ENCODE assay signal across 17 cellular contexts in the genomic region with DNA sequence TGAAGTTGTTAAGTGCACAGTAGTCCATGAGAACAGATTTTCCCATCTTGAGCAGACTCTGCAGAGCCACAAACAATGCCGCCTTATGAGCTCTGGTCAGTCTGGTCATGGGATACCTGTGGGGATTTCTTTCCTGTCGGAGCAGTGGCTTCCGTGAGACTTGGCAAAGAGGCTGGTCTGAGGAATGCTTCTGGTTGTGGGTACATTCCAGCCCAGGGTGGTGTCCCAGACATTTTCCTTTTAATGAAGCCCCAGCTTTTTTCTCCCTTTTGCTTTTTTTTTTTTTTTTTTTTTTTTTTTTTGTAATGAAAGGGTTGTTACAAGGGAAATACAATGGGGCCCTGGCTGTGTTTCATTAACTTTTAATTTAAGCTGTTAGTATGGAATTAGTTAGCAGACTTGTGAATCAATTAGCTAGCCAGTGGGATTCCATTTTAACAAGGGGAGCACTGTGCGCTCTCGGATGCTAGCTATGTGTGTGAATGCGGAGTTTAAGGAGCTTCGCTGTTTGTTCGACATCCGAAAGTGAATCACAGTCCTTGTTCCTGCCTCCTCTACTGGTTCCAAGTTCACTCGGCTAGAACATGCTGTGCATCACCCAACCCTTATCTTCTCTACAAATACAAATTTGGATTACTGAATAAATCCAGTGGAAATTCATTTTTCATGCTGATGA.
DNase-seq lines count a peak whose midpoint lies in the region; ATAC-seq and TF ChIP-seq lines count a peak whose summit lies in the region.
"Had no signal": no experiment of that assay in that cellular context is flagged by ENCODE, and none has a peak within 500 bp of the region (broad histone marks: within the 10 kb centered on the region; RNA-seq: fewer than 3 reads in every experiment).

No MANE protein-coding gene starts in this region.

- H3K4me3 ChIP-seq in HCT116 (replicated peaks in 1 of 2; ENCODE audit: low read depth in 1 of 2, low read length in 2 of 2) (no peak overlapping the region), body of pancreas (no peak overlapping the region)
- H3K4me3 ChIP-seq in naive thymus-derived CD4-positive, alpha-beta T cell (ENCODE audit: low read length), result no peak overlapping the region

- no peak overlapping the region for H3K9ac ChIP-seq in HCT116 (ENCODE audit: low read length)

- no peak overlapping the region for H3K4me3 Mint-ChIP-seq in naive thymus-derived CD4-positive, alpha-beta T cell
- H3K4me3 Mint-ChIP-seq in activated CD4-positive, alpha-beta T cell treated with anti-CD3 and anti-CD28 coated beads, Interleukin-2, amount 10 ng/mL, durations not matched to agents 7 days and 5 days, result no peak overlapping the region
- H3K4me3 Mint-ChIP-seq: memory B cell had no signal

- intact Hi-C loops in HCT116 (cut with micrococcal nuclease), result no loop called here
- intact Hi-C loops in body of pancreas (cut with DNase I), result no loop called here
- intact Hi-C loops in sciatic nerve (cut with DNase I), result no loop called here
- intact Hi-C loops in naive thymus-derived CD4-positive, alpha-beta T cell (cut with micrococcal nuclease), result no loop called here

- no peak for TF ChIP-seq RAD21 in HCT116 (IDR thresholded peaks at IDR 0.05; ENCODE audit: low read depth)

- 76 to 85% methylated on average over 10 of the region's 10 CpGs for WGBS in body of pancreas, 2 donors

- H3K9me3 ChIP-seq in HCT116 (ENCODE audit: control insufficient read depth in 1 of 2, insufficient read depth in 1 of 2, low read depth in 1 of 2, low read length in 2 of 2), result no peaks in the 10 kb centered on the region
- no peaks in the 10 kb centered on the region for H3K9me3 ChIP-seq in body of pancreas
- no peaks in the 10 kb centered on the region for H3K9me3 ChIP-seq in naive thymus-derived CD4-positive, alpha-beta T cell (ENCODE audit: control insufficient read depth in 2 of 3, low read length in 3 of 3)

- H3K9me2 ChIP-seq in HCT116 (ENCODE audit: insufficient read depth), result no peaks in the 10 kb centered on the region

- TF ChIP-seq POLR2A in HCT116 (IDR thresholded peaks at IDR 0.05; ENCODE audit: borderline replicate concordance, extremely low read depth, insufficient read depth, insufficient read length), result no peak
- TF ChIP-seq POLR2A in body of pancreas (IDR thresholded peaks at IDR 0.05), result no peak

- no peaks in the 10 kb centered on the region for H3K9me3 Mint-ChIP-seq in naive thymus-derived CD4-positive, alpha-beta T cell
- no peaks in the 10 kb centered on the region for H3K9me3 Mint-ChIP-seq in activated CD4-positive, alpha-beta T cell treated with anti-CD3 and anti-CD28 coated beads, Interleukin-2, amount 10 ng/mL, durations not matched to agents 7 days and 5 days
- H3K9me3 Mint-ChIP-seq: memory B cell had no signal

- no TSS peak for BruUV-seq in HCT116 (replicated peaks; lab: Mats Ljungman, UMichigan)

- no peak overlapping the region for H3K27ac Mint-ChIP-seq in naive thymus-derived CD4-positive, alpha-beta T cell
- no peak overlapping the region for H3K27ac Mint-ChIP-seq in activated CD4-positive, alpha-beta T cell treated with anti-CD3 and anti-CD28 coated beads, Interleukin-2, amount 10 ng/mL, durations not matched to agents 7 days and 5 days
- H3K27ac Mint-ChIP-seq: memory B cell had no signal

- H3K27me3 ChIP-seq in HCT116 (ENCODE audit: insufficient read depth, low read length), result no peaks in the 10 kb centered on the region
- peaks cover 0 to 3% of the 10 kb centered on the region in 2 donors for H3K27me3 ChIP-seq in body of pancreas
- no peaks in the 10 kb centered on the region for H3K27me3 ChIP-seq in naive thymus-derived CD4-positive, alpha-beta T cell (ENCODE audit: control insufficient read depth in 2 of 2, insufficient read depth in 2 of 2, low read length in 2 of 2)

- peaks cover 10 to 27% (median 19%) of the 10 kb centered on the region in 5 donors for H3K27me3 Mint-ChIP-seq in naive thymus-derived CD4-positive, alpha-beta T cell
- peaks cover 4% of the 10 kb centered on the region for H3K27me3 Mint-ChIP-seq in activated CD4-positive, alpha-beta T cell treated with anti-CD3 and anti-CD28 coated beads, Interleukin-2, amount 10 ng/mL, durations not matched to agents 7 days and 5 days

- RAD21 ChIA-PET in HCT116 (lab: Charles Lee; ENCODE audit: low non-redundant PET in 1 of 2, low total read pairs in 2 of 2, uncharacterized antibody in 2 of 2, unreplicated experiment in 2 of 2), result no interaction called here

- H3K36me3 Mint-ChIP-seq in naive thymus-derived CD4-positive, alpha-beta T cell, result no peaks in the 10 kb centered on the region
- H3K36me3 Mint-ChIP-seq in activated CD4-positive, alpha-beta T cell treated with anti-CD3 and anti-CD28 coated beads, Interleukin-2, amount 10 ng/mL, durations not matched to agents 7 days and 5 days (ENCODE audit: low read depth), result no peaks in the 10 kb centered on the region
- H3K36me3 Mint-ChIP-seq: memory B cell had no signal

- H3K79me2 ChIP-seq in HCT116 (ENCODE audit: insufficient read depth, low read length), result no peaks in the 10 kb centered on the region; the same call in 1 of the 2 replicates

- peaks cover 23 to 24% of the 10 kb centered on the region in 2 experiments for H3K4me1 ChIP-seq in HCT116 (ENCODE audit: control insufficient read depth in 1 of 2, insufficient read depth in 2 of 2, low read length in 2 of 2)
- no peaks in the 10 kb centered on the region for H3K4me1 ChIP-seq in body of pancreas
- no peaks in the 10 kb centered on the region for H3K4me1 ChIP-seq in naive thymus-derived CD4-positive, alpha-beta T cell (ENCODE audit: control insufficient read depth in 2 of 2, insufficient read depth in 2 of 2, low read length in 2 of 2)

- H2AFZ ChIP-seq in HCT116 (ENCODE audit: low read depth, low read length, poor library complexity, severe bottlenecking), result no peak overlapping the region

- POLR2A ChIA-PET in HCT116 (lab: Charles Lee), result no interaction called here
- POLR2A ChIA-PET in naive thymus-derived CD4-positive, alpha-beta T cell (lab: Charles Lee), result no interaction called here
- POLR2A ChIA-PET in activated CD4-positive, alpha-beta T cell treated with anti-CD3 and anti-CD28 coated beads, Interleukin-2, amount 10 ng/mL, durations not matched to agents 7 days and 5 days (lab: Charles Lee), result no interaction called here

- H3K36me3 ChIP-seq in HCT116 (ENCODE audit: control insufficient read depth in 1 of 2, insufficient read depth in 2 of 2, low read length in 2 of 2) (no peaks in the 10 kb centered on the region), body of pancreas (replicated peaks in 1 of 2; ENCODE audit: insufficient read depth in 1 of 2, low read depth in 2 of 2) (no peaks in the 10 kb centered on the region)
- H3K36me3 ChIP-seq in naive thymus-derived CD4-positive, alpha-beta T cell (ENCODE audit: control insufficient read depth in 2 of 3, insufficient read depth in 3 of 3, low read length in 3 of 3), result no peaks in the 10 kb centered on the region

- CTCF ChIA-PET in HCT116 (lab: Charles Lee), result no interaction called here
- CTCF ChIA-PET in naive thymus-derived CD4-positive, alpha-beta T cell (lab: Charles Lee), result no interaction called here
- CTCF ChIA-PET in activated CD4-positive, alpha-beta T cell treated with anti-CD3 and anti-CD28 coated beads, Interleukin-2, amount 10 ng/mL, durations not matched to agents 7 days and 5 days (lab: Charles Lee), result interaction anchor here (0.9 kb wide), 1 partner anchor 8 kb away, joined by 3 read pairs; no protein-coding TSS in a partner anchor

- ATAC-seq in HCT116 (peak; percentile 71), body of pancreas (peak; percentile 73), sciatic nerve (peak; percentile 24)
- no peak for ATAC-seq in naive thymus-derived CD4-positive, alpha-beta T cell

- peak overlapping the region; percentile 35 for H3K4me2 ChIP-seq in HCT116 (ENCODE audit: low read length)

- no peaks in the 10 kb centered on the region for H3K4me1 Mint-ChIP-seq in naive thymus-derived CD4-positive, alpha-beta T cell
- H3K4me1 Mint-ChIP-seq in activated CD4-positive, alpha-beta T cell treated with anti-CD3 and anti-CD28 coated beads, Interleukin-2, amount 10 ng/mL, durations not matched to agents 7 days and 5 days, result no peaks in the 10 kb centered on the region
- H3K4me1 Mint-ChIP-seq: memory B cell had no signal

- TF ChIP-seq CTCF in HCT116 (IDR thresholded peaks at IDR 0.05 in 2 of 3, conservative IDR thresholded peaks at IDR 0.05 in 1 of 3; ENCODE audit: borderline replicate concordance in 1 of 3, insufficient read depth in 1 of 3, low read depth in 2 of 3, low read length in 2 of 3) (no peak), body of pancreas (IDR thresholded peaks at IDR 0.05) (no peak)

- H3K27ac ChIP-seq in HCT116 (ENCODE audit: low read depth, low read length), result peak overlapping the region; percentile 42; the same call in 1 of the 2 replicates
- peak overlapping the region in 1 of 4 donors; percentile 20 for H3K27ac ChIP-seq in body of pancreas
- no peak overlapping the region for H3K27ac ChIP-seq in naive thymus-derived CD4-positive, alpha-beta T cell (ENCODE audit: low read depth, low read length)

- DNase-seq in HCT116 (ENCODE audit: low read depth, low spot score) (no peak), body of pancreas (peak in 3 of 4 donors; percentile 19 to 54 (median 44)), iPS-NIHi11 (ENCODE audit: low spot score) (peak; percentile 34), sciatic nerve (ENCODE audit: low spot score) (no peak), NCI-H2196 (lab: John Stamatoyannopoulos, UW; ENCODE audit: unreplicated experiment) (no peak), GM03348 (ENCODE audit: low spot score) (no peak)
- no peak for DNase-seq in naive thymus-derived CD4-positive, alpha-beta T cell
- no peak for DNase-seq in activated CD4-positive, alpha-beta T cell treated with anti-CD3 and anti-CD28 coated beads, Interleukin-2, amount 10 ng/mL, durations not matched to agents 7 days and 5 days
- DNase-seq: activated naive CD4-positive, alpha-beta T cell treated with Interleukin-2 at 50 U/mL for 16 hours; AML-193; DMS79; NCI-H1694 treated with DMSO at 0.1 percent for 48 hours; NCI-H82; posterior cingulate gyrus; SHP77 treated with DMSO at 0.1 percent for 48 hours; stimulated activated CD4-positive, alpha-beta T cell treated with anti-CD3 and anti-CD28 coated beads, Interleukin-1b, Interleukin-23, amount 100 ng/mL, for 48 hours had no signal

- H4K20me1 ChIP-seq in HCT116 (ENCODE audit: insufficient read depth), result no peaks in the 10 kb centered on the region

TF ChIP-seq in HCT116, 20 proteins besides CTCF, POLR2A, EP300 and RAD21:
- TF ChIP-seq, protein P1, sequence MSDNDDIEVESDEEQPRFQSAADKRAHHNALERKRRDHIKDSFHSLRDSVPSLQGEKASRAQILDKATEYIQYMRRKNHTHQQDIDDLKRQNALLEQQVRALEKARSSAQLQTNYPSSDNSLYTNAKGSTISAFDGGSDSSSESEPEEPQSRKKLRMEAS (IDR thresholded peaks at IDR 0.05), result no peak
- no peak for TF ChIP-seq ZNF274 (IDR thresholded peaks at IDR 0.05; ENCODE audit: low read depth, low read length)

Comparison
In these comparisons a context has a peak if more than half of its experiments do, and no peak if none do; other contexts are left out.
1. DNase-seq: peak in body of pancreas (3 of 4) and iPS-NIHi11 (single experiment); none in HCT116 (single experiment), sciatic nerve (single experiment), naive thymus-derived CD4-positive, alpha-beta T cell (0 of 9), NCI-H2196 (single experiment), activated CD4-positive, alpha-beta T cell treated with anti-CD3 and anti-CD28 coated beads, Interleukin-2, amount 10 ng/mL, durations not matched to agents 7 days and 5 days (single experiment) and GM03348 (single experiment).